In the genomic region with DNA sequence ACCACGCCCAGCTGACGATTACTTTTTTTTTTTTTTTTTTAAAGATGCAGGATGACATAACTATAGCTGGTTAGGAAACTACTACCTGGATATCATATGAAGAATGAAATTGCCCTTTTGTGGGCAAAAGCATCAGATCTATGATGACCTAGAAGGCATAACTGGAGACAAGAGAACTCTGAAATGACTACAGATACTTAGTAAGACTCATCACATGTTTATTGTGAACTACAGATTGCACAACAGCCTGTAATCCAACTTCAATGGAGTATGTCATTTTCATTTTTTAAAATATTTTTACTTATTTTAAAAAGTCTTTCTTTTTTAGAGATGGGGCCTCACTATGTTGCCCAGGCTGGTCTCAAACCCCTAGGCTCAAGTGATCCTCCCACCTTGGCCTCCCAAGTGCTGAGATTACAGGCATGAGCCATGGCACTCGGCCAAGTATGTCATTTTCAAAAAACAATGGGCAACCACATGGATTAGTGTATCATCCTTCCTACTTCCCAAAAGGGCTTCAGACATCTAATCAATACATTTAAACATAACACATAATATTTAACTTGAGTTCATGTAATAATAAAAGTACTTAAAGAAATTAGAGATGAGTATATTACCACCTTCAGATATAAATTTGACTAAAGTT, we compare ENCODE assay signal across 21 cellular contexts. TPM values are rescaled to one million over a fixed set of nuclear protein-coding genes. Genes with fewer than 3 reads are reported as not detected.
DNase-seq lines count a peak whose midpoint lies in the region; ATAC-seq and TF ChIP-seq lines count a peak whose summit lies in the region.
"Had no signal": no experiment of that assay in that cellular context is flagged by ENCODE, and none has a peak within 500 bp of the region (broad histone marks: within the 10 kb centered on the region; RNA-seq: fewer than 3 reads in every experiment).

No MANE protein-coding gene starts in this region.

- H3K27ac Mint-ChIP-seq in activated CD8-positive, alpha-beta memory T cell treated with anti-CD3 and anti-CD28 coated beads, Interleukin-2, amount 10 ng/mL, durations not matched to agents 7 days and 5 days: no peak overlapping the region
- H3K27ac Mint-ChIP-seq: activated naive CD4-positive, alpha-beta T cell treated with anti-CD3 and anti-CD28 coated beads for 36 hours; dendritic cell treated with granulocyte-macrophage colony-stimulating factor and Interleukin-4, amounts not matched to agents 40 ng/mL and 50 ng/mL, for 4 days; H9 had no signal

- H3K4me1 ChIP-seq in BE2C: peaks cover 16% of the 10 kb centered on the region
- H3K4me1 ChIP-seq: parathyroid adenoma had no signal

- no peak for TF ChIP-seq CTCF in BE2C (IDR thresholded peaks at IDR 0.05; ENCODE audit: low read depth, low read length)

- no peaks in the 10 kb centered on the region for H3K36me3 ChIP-seq in BE2C
- H3K36me3 ChIP-seq: heart left ventricle, tibial nerve had no signal

- peaks cover 33% of the 10 kb centered on the region for H3K4me1 Mint-ChIP-seq in activated CD8-positive, alpha-beta memory T cell treated with anti-CD3 and anti-CD28 coated beads, Interleukin-2, amount 10 ng/mL, durations not matched to agents 7 days and 5 days

- H3K27me3 Mint-ChIP-seq in activated CD8-positive, alpha-beta memory T cell treated with anti-CD3 and anti-CD28 coated beads, Interleukin-2, amount 10 ng/mL, durations not matched to agents 7 days and 5 days: no peaks in the 10 kb centered on the region
- H3K27me3 Mint-ChIP-seq: dendritic cell treated with granulocyte-macrophage colony-stimulating factor and Interleukin-4, amounts not matched to agents 40 ng/mL and 50 ng/mL, for 4 days; naive thymus-derived CD8-positive, alpha-beta T cell had no signal

- no peak for ATAC-seq in activated CD8-positive, alpha-beta memory T cell treated with anti-CD3 and anti-CD28 coated beads, Interleukin-2, amount 10 ng/mL, durations not matched to agents 7 days and 5 days
- ATAC-seq in GM21825 (IDR thresholded peaks at IDR 0.05; ENCODE audit: unreplicated experiment): no peak
- ATAC-seq: heart left ventricle; naive thymus-derived CD8-positive, alpha-beta T cell had no signal

- H3K4me3 Mint-ChIP-seq in activated CD8-positive, alpha-beta memory T cell treated with anti-CD3 and anti-CD28 coated beads, Interleukin-2, amount 10 ng/mL, durations not matched to agents 7 days and 5 days: no peak overlapping the region
- H3K4me3 Mint-ChIP-seq: activated naive CD4-positive, alpha-beta T cell treated with anti-CD3 and anti-CD28 coated beads for 36 hours; dendritic cell treated with granulocyte-macrophage colony-stimulating factor and Interleukin-4, amounts not matched to agents 40 ng/mL and 50 ng/mL, for 4 days; H9; naive thymus-derived CD8-positive, alpha-beta T cell had no signal

- no peaks in the 10 kb centered on the region for H3K27me3 ChIP-seq in BE2C
- H3K27me3 ChIP-seq: heart left ventricle, tibial nerve had no signal

- H3K9me3 Mint-ChIP-seq in activated CD8-positive, alpha-beta memory T cell treated with anti-CD3 and anti-CD28 coated beads, Interleukin-2, amount 10 ng/mL, durations not matched to agents 7 days and 5 days (ENCODE audit: low read depth): no peaks in the 10 kb centered on the region
- H3K9me3 Mint-ChIP-seq: activated naive CD4-positive, alpha-beta T cell treated with anti-CD3 and anti-CD28 coated beads for 36 hours; brain; dendritic cell treated with granulocyte-macrophage colony-stimulating factor and Interleukin-4, amounts not matched to agents 40 ng/mL and 50 ng/mL, for 4 days; H9; naive thymus-derived CD8-positive, alpha-beta T cell had no signal

- no peak overlapping the region for H3K4me3 ChIP-seq in BE2C (ENCODE audit: low read depth, low read length)
- H3K4me3 ChIP-seq: heart left ventricle, tibial nerve had no signal

- H3K27ac ChIP-seq in epithelial cell of prostate: peak overlapping the region; percentile 34
- H3K27ac ChIP-seq: heart left ventricle, parathyroid adenoma had no signal

- no peaks in the 10 kb centered on the region for H3K9me3 ChIP-seq in BE2C
- H3K9me3 ChIP-seq: heart left ventricle, SK-N-SH, tibial nerve had no signal

- DNase-seq in AG08395 (ENCODE audit: low spot score) (peak; percentile 17), BE2C (peak; percentile 18), MV-4-11 (lab: John Stamatoyannopoulos, UW) (peak; percentile 32), epithelial cell of prostate (ENCODE audit: low read depth, low spot score) (no peak), NCI-H187 treated with DMSO at 0.1 percent for 48 hours (lab: John Stamatoyannopoulos, UW) (no peak), cerebellar nuclear complex (lab: John Stamatoyannopoulos, UW) (no peak)
- DNase-seq in activated CD8-positive, alpha-beta memory T cell treated with anti-CD3 and anti-CD28 coated beads, Interleukin-2, amount 10 ng/mL, durations not matched to agents 7 days and 5 days: no peak
- DNase-seq: activated naive CD4-positive, alpha-beta T cell treated with anti-CD3 and anti-CD28 coated beads for 36 hours; C1 segment of cervical spinal cord; H9; heart left ventricle; naive thymus-derived CD8-positive, alpha-beta T cell; NCI-H1694 treated with DMSO at 0.1 percent for 48 hours; NCI-H510A treated with DMSO at 0.1 percent for 48 hours; SK-N-SH; T1000 had no signal

- H3K36me3 Mint-ChIP-seq in activated CD8-positive, alpha-beta memory T cell treated with anti-CD3 and anti-CD28 coated beads, Interleukin-2, amount 10 ng/mL, durations not matched to agents 7 days and 5 days: peaks cover 12% of the 10 kb centered on the region
- H3K36me3 Mint-ChIP-seq: brain had no signal

- CTCF ChIA-PET in activated CD8-positive, alpha-beta memory T cell treated with anti-CD3 and anti-CD28 coated beads, Interleukin-2, amount 10 ng/mL, durations not matched to agents 7 days and 5 days (lab: Charles Lee): interaction anchor here (1.8 kb wide), 1 partner anchor 423 kb away, joined by 5 read pairs; a partner anchor contains a TSS

RNA-seq across cellular contexts. Expression of a gene that starts 3.3 kb away (rescaled TPM):
- polyA plus RNA-seq in BE2C (2012; ENCODE audit: insufficient read depth, insufficient read length, low read depth): 36.6 TPM
- total RNA-seq in activated CD8-positive, alpha-beta memory T cell treated with anti-CD3 and anti-CD28 coated beads, Interleukin-2, amount 10 ng/mL, durations not matched to agents 7 days and 5 days: 10 to 100 TPM; 24.3 to 32.0 TPM

Comparison
In these comparisons a context has a peak if more than half of its experiments do, and no peak if none do; other contexts are left out.
1. DNase-seq: peak in AG08395 (single experiment), BE2C (single experiment) and MV-4-11 (single experiment); none in epithelial cell of prostate (single experiment), activated CD8-positive, alpha-beta memory T cell treated with anti-CD3 and anti-CD28 coated beads, Interleukin-2, amount 10 ng/mL, durations not matched to agents 7 days and 5 days (single experiment), NCI-H187 treated with DMSO at 0.1 percent for 48 hours (single experiment) and cerebellar nuclear complex (0 of 2).